In genomic region chr16:85605912-85606841, GRCh38 we compare ENCODE assay signal across 15 cellular contexts. TPM values are rescaled to one million over a fixed set of nuclear protein-coding genes. Genes with fewer than 3 reads are reported as not detected.
DNase-seq lines count a peak whose midpoint lies in the region; ATAC-seq, FAIRE-seq and TF ChIP-seq lines count a peak whose summit lies in the region.
"Had no signal": no experiment of that assay in that cellular context is flagged by ENCODE, and none has a peak within 500 bp of the region (broad histone marks: within the 10 kb centered on the region; RNA-seq: fewer than 3 reads in every experiment).

No MANE protein-coding gene starts in this region.

- H3K27me3 ChIP-seq in hepatocyte (no peaks in the 10 kb centered on the region), pancreas (no peaks in the 10 kb centered on the region), PC-9 (ENCODE audit: insufficient read depth, low read depth) (no peaks in the 10 kb centered on the region)
- no peaks in the 10 kb centered on the region for H3K27me3 ChIP-seq in effector memory CD4-positive, alpha-beta T cell (replicated peaks; ENCODE audit: control insufficient read depth, insufficient read depth, low read length, poor library complexity, severe bottlenecking)

- no TSS peak for BruUV-seq in PC-9 (replicated peaks; lab: Mats Ljungman, UMichigan)

- H3K4me2 ChIP-seq in hepatocyte: peak overlapping the region; percentile 76
- H3K4me2 ChIP-seq in PC-9: no peak overlapping the region

- no peak for FAIRE-seq in pancreas (lab: Jason Lieb, UNC)
- FAIRE-seq in GM12891 (lab: Jason Lieb, UNC): no peak
- FAIRE-seq: H54, HTR-8/SVneo had no signal

- no peak overlapping the region for H3K4me3 ChIP-seq in hepatocyte
- no peak overlapping the region for H3K4me3 ChIP-seq in pancreas
- no peak overlapping the region for H3K4me3 ChIP-seq in effector memory CD4-positive, alpha-beta T cell (ENCODE audit: insufficient read depth, low read depth, low read length, poor library complexity, severe bottlenecking)
- no peak overlapping the region for H3K4me3 ChIP-seq in PC-9

- 78% methylated on average over 22 of the region's 22 CpGs for WGBS in hepatocyte (ENCODE audit: low lambda C conversion rate, missing lambda C conversion rate)
- 19 to 37% methylated on average over 22 of the region's 22 CpGs for WGBS in pancreas, 2 donors

- H3K27ac ChIP-seq in C4-2B (peak overlapping the region; percentile 99), hepatocyte (peak overlapping the region; percentile 20), pancreas (peak overlapping the region; percentile 17 to 72 (median 42)), PC-9 (no peak overlapping the region)
- no peak overlapping the region for H3K27ac ChIP-seq in effector memory CD4-positive, alpha-beta T cell (ENCODE audit: insufficient read depth, low read length, poor library complexity, severe bottlenecking)

- CTCF ChIA-PET in PC-9 (lab: Charles Lee): no interaction called here

- intact Hi-C loops in pancreas (cut with DNase I) (loop anchor here in 2 of 3 donors (5.0 to 10.0 kb wide), 2 partner anchors 171 to 189 kb away; no protein-coding TSS in a partner anchor), head of caudate nucleus (cut with DNase I) (no loop called here), PC-9 (cut with micrococcal nuclease; ENCODE audit: unreplicated experiment) (no loop called here)

- H3K4me1 ChIP-seq in hepatocyte (ENCODE audit: insufficient read depth) (peaks cover 64% of the 10 kb centered on the region), pancreas (peaks cover 34 to 72% (median 53%) of the 10 kb centered on the region in 3 donors), PC-9 (replicated peaks; ENCODE audit: insufficient read depth) (peaks cover 19% of the 10 kb centered on the region)
- H3K4me1 ChIP-seq in effector memory CD4-positive, alpha-beta T cell (ENCODE audit: control insufficient read depth, insufficient read depth, low read length, poor library complexity, severe bottlenecking): peaks cover 14% of the 10 kb centered on the region

- H3K79me2 ChIP-seq in hepatocyte (peaks cover 77% of the 10 kb centered on the region), PC-9 (ENCODE audit: low read depth) (peaks cover 13% of the 10 kb centered on the region; the same call in 1 of the 2 replicates)

- peaks cover 14% of the 10 kb centered on the region; the same call in 1 of the 2 replicates for H3F3A ChIP-seq in PC-9 (ENCODE audit: insufficient read depth, low read depth)

- TF ChIP-seq POLR2A in GM12891 (IDR thresholded peaks at IDR 0.05; ENCODE audit: low read depth, low read length): no peak

- peak; percentile 4 to 35 (median 18) for ATAC-seq in pancreas
- ATAC-seq: left ventricle myocardium superior; naive thymus-derived CD4-positive, alpha-beta T cell; T-cell had no signal

- H2AFZ ChIP-seq in hepatocyte (no peak overlapping the region), PC-9 (no peak overlapping the region)

- H3K9me2 ChIP-seq in hepatocyte (replicated peaks; ENCODE audit: insufficient read depth) (no peaks in the 10 kb centered on the region), PC-9 (ENCODE audit: insufficient read depth) (no peaks in the 10 kb centered on the region)

- H4K20me1 ChIP-seq in hepatocyte (ENCODE audit: insufficient read depth, poor library complexity, severe bottlenecking) (peaks cover 67% of the 10 kb centered on the region), PC-9 (ENCODE audit: insufficient read depth) (peaks cover 67% of the 10 kb centered on the region)

- DNase-seq in NCI-H1694 treated with DMSO at 0.1 percent for 48 hours (lab: John Stamatoyannopoulos, UW): peak; percentile 73
- no peak for DNase-seq in hepatocyte (ENCODE audit: low spot score)
- peak in 5 of 6 donors; percentile 66 to 80 (median 68) for DNase-seq in pancreas
- no peak for DNase-seq in effector memory CD4-positive, alpha-beta T cell
- DNase-seq in head of caudate nucleus: no peak
- no peak for DNase-seq in PC-9
- DNase-seq in GM12891 (ENCODE audit: insufficient read length, low spot score): no peak
- DNase-seq: Caco-2; left ventricle myocardium superior; naive thymus-derived CD4-positive, alpha-beta T cell; NCI-H82; T-cell had no signal

- no peaks in the 10 kb centered on the region for H3K36me3 ChIP-seq in hepatocyte (replicated peaks; ENCODE audit: insufficient read depth, low read depth)
- H3K36me3 ChIP-seq in pancreas: no peaks in the 10 kb centered on the region
- H3K36me3 ChIP-seq in effector memory CD4-positive, alpha-beta T cell (ENCODE audit: control insufficient read depth, insufficient read depth, low read length): no peaks in the 10 kb centered on the region
- no peaks in the 10 kb centered on the region for H3K36me3 ChIP-seq in PC-9 (ENCODE audit: low read depth)

- H3K9me3 ChIP-seq in hepatocyte (ENCODE audit: low read depth) (no peaks in the 10 kb centered on the region), pancreas (no peaks in the 10 kb centered on the region), PC-9 (ENCODE audit: insufficient read depth, low read depth) (no peaks in the 10 kb centered on the region)
- H3K9me3 ChIP-seq in effector memory CD4-positive, alpha-beta T cell (ENCODE audit: control insufficient read depth, low read length): no peaks in the 10 kb centered on the region
- H3K9me3 ChIP-seq: Caco-2 had no signal

- POLR2A ChIA-PET in PC-9 (lab: Charles Lee; ENCODE audit: unreplicated experiment): no interaction called here

- TF ChIP-seq CTCF in C4-2B (conservative IDR thresholded peaks at IDR 0.05) (no peak), hepatocyte (IDR thresholded peaks at IDR 0.05; ENCODE audit: poor library complexity) (no peak), pancreas (IDR thresholded peaks at IDR 0.05) (no peak), PC-9 (conservative IDR thresholded peaks at IDR 0.05) (no peak)

TF ChIP-seq in GM12891, 5 proteins besides CTCF, POLR2A, EP300 and RAD21:
- TF ChIP-seq POLR2AphosphoS5 (IDR thresholded peaks at IDR 0.05; ENCODE audit: low read depth, low read length) (no peak), SPI1 (IDR thresholded peaks at IDR 0.05; ENCODE audit: low read depth, low read length) (no peak), TAF1 (IDR thresholded peaks at IDR 0.05; ENCODE audit: low read depth, low read length) (no peak), POU2F2 (IDR thresholded peaks at IDR 0.05; ENCODE audit: low read depth, low read length) (no peak), PAX5 (IDR thresholded peaks at IDR 0.05; ENCODE audit: insufficient read depth, low read length, severe bottlenecking) (no peak)

RNA-seq across cellular contexts. Expression of gene GSE1, which starts 6.9 kb away (rescaled TPM):
- 32.8 and 43.5 TPM in 2 replicates for total RNA-seq in hepatocyte
- polyA plus RNA-seq in hepatocyte: 27.9 and 33.1 TPM in 2 replicates
- total RNA-seq in pancreas: 10 to 100 TPM; 32.0 to 50.3 (median 41.9) TPM
- 10 to 100 TPM; 32.9 to 61.5 TPM for polyA plus RNA-seq in pancreas
- total RNA-seq in PC-9 (2021): 60.0 and 83.5 TPM in 2 replicates
- polyA plus RNA-seq in GM12891 (2012; ENCODE audit: low read depth, missing spikeins): 18.7 TPM

Comparison
In these comparisons a context has a peak if more than half of its experiments do, and no peak if none do; other contexts are left out.
1. H3K27ac ChIP-seq: peak in C4-2B (single experiment), hepatocyte (single experiment) and pancreas (4 of 4); none in effector memory CD4-positive, alpha-beta T cell (single experiment) and PC-9 (single experiment).
2. DNase-seq: peak in NCI-H1694 treated with DMSO at 0.1 percent for 48 hours (single experiment) and pancreas (5 of 6); none in hepatocyte (single experiment), effector memory CD4-positive, alpha-beta T cell (0 of 3), head of caudate nucleus (0 of 42), PC-9 (0 of 2) and GM12891 (single experiment).
3. intact Hi-C loops: an anchor here in pancreas (5.0 to 10.0 kb wide); none called in head of caudate nucleus and PC-9.